In genomic region chr6:3776881-3777507, GRCh38 we compare ENCODE assay signal across 15 cellular contexts. TPM values are rescaled to one million over a fixed set of nuclear protein-coding genes. Genes with fewer than 3 reads are reported as not detected.
DNase-seq lines count a peak whose midpoint lies in the region; ATAC-seq and TF ChIP-seq lines count a peak whose summit lies in the region.
"Had no signal": no experiment of that assay in that cellular context is flagged by ENCODE, and none has a peak within 500 bp of the region (broad histone marks: within the 10 kb centered on the region; RNA-seq: fewer than 3 reads in every experiment).

No MANE protein-coding gene starts in this region.

- no peaks in the 10 kb centered on the region for H3K9me3 Mint-ChIP-seq in progenitor cell of endocrine pancreas (ENCODE audit: low read depth)
- H3K9me3 Mint-ChIP-seq: activated naive CD4-positive, alpha-beta T cell treated with anti-CD3 and anti-CD28 coated beads for 36 hours had no signal

- H3K4me1 Mint-ChIP-seq in progenitor cell of endocrine pancreas (ENCODE audit: low read depth): no peaks in the 10 kb centered on the region

- ATAC-seq in GM18505 (IDR thresholded peaks at IDR 0.05; ENCODE audit: unreplicated experiment): no peak

- peaks cover 12% of the 10 kb centered on the region for H3K27me3 Mint-ChIP-seq in progenitor cell of endocrine pancreas

- H3K4me3 Mint-ChIP-seq in progenitor cell of endocrine pancreas (ENCODE audit: low read depth): no peak overlapping the region
- H3K4me3 Mint-ChIP-seq: activated naive CD4-positive, alpha-beta T cell treated with anti-CD3 and anti-CD28 coated beads for 36 hours had no signal

- peak overlapping the region; percentile 22 for H3K27ac Mint-ChIP-seq in progenitor cell of endocrine pancreas
- H3K27ac Mint-ChIP-seq: activated naive CD4-positive, alpha-beta T cell treated with anti-CD3 and anti-CD28 coated beads for 36 hours had no signal

- DNase-seq in DMS53 (lab: John Stamatoyannopoulos, UW) (peak; percentile 24), DMS53 treated with DMSO at 0.1 percent for 48 hours (lab: John Stamatoyannopoulos, UW; ENCODE audit: unreplicated experiment) (no peak), NAMALWA (ENCODE audit: low spot score) (peak; percentile 8), dermis blood vessel endothelial cell (peak; percentile 13), progenitor cell of endocrine pancreas (ENCODE audit: low spot score, unreplicated experiment) (no peak), foreskin melanocyte (no peak), DMS153 treated with DMSO at 0.1 percent for 48 hours (lab: John Stamatoyannopoulos, UW; ENCODE audit: unreplicated experiment) (no peak)
- DNase-seq: 8988T; activated CD4-positive, alpha-beta T cell treated with anti-CD3 and anti-CD28 coated beads, Interleukin-2, amount 50 U/mL, for 48 hours; activated naive CD4-positive, alpha-beta T cell treated with anti-CD3 and anti-CD28 coated beads for 36 hours; cerebellar nuclear complex; NCI-H1048; NCI-H748 treated with DMSO at 0.1 percent for 48 hours; SW 1271 had no signal

- TF ChIP-seq CTCF in progenitor cell of endocrine pancreas (IDR thresholded peaks at IDR 0.05; ENCODE audit: unreplicated experiment): peak; percentile 33

- H3K36me3 Mint-ChIP-seq in progenitor cell of endocrine pancreas (ENCODE audit: insufficient read depth): no peaks in the 10 kb centered on the region

- no peak for TF ChIP-seq POLR2A in GM18505 (IDR thresholded peaks at IDR 0.05; ENCODE audit: borderline replicate concordance, extremely low read depth, insufficient read depth, insufficient read length)

RNA-seq across cellular contexts. Expression of gene PXDC1, which starts 25.5 kb away (rescaled TPM):
- total RNA-seq in dermis blood vessel endothelial cell (61.5 and 135 TPM in 2 replicates), progenitor cell of endocrine pancreas (4.8 and 5.3 TPM in 2 replicates)

Comparison
In these comparisons a context has a peak if more than half of its experiments do, and no peak if none do; other contexts are left out.
1. DNase-seq: peak in DMS53 (single experiment), NAMALWA (single experiment) and dermis blood vessel endothelial cell (single experiment); none in DMS53 treated with DMSO at 0.1 percent for 48 hours (single experiment), progenitor cell of endocrine pancreas (single experiment), foreskin melanocyte (single experiment) and DMS153 treated with DMSO at 0.1 percent for 48 hours (single experiment).